ENCODE assay signal across 11 cellular contexts in the genomic region with DNA sequence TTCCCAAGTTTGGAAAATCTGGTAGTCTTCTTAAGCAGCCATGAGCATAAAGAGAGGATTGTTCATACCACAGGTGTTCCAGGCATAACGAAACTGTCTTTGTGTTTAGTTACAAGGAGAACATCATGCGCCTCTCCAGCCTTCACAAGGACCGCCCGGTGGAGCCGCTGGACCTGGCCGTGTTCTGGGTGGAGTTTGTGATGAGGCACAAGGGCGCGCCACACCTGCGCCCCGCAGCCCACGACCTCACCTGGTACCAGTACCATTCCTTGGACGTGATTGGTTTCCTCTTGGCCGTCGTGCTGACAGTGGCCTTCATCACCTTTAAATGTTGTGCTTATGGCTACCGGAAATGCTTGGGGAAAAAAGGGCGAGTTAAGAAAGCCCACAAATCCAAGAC. TPM values are rescaled to one million over a fixed set of nuclear protein-coding genes. Genes with fewer than 3 reads are reported as not detected.
"Had no signal": no experiment of that assay in that cellular context is flagged by ENCODE, and none has a peak within 500 bp of the region (broad histone marks: within the 10 kb centered on the region; RNA-seq: fewer than 3 reads in every experiment).

No MANE protein-coding gene starts in this region.

- H3K4me3 ChIP-seq: GM23248, GM23338, HAP-1 had no signal

- H3K36me3 ChIP-seq: HAP-1 had no signal

- FAIRE-seq: H1, H54 had no signal

- DNase-seq: GM23248, GOT3, H7, H9, HCEC 1CT, HFFc6 had no signal

RNA-seq across cellular contexts. Expression of a gene that starts 6.0 kb away (rescaled TPM):
- total RNA-seq: GM23248, GM23338, H1, H7, H9, HFFc6 had no signal

RNA-seq across cellular contexts. Expression of a gene that starts 12.1 kb away (rescaled TPM):
- total RNA-seq: GM23248, GM23338, H1, H7, H9, HFFc6 had no signal

RNA-seq across cellular contexts. Expression of a gene that starts 43.3 kb away (rescaled TPM):
- total RNA-seq: GM23248, GM23338, H1, H4, H7, H9, HFFc6 had no signal

RNA-seq across cellular contexts. Expression of a gene that starts 53.6 kb away (rescaled TPM):
- total RNA-seq: GM23248, GM23338, H1, H7, H9, HFFc6 had no signal

RNA-seq across cellular contexts. Expression of a gene that starts 59.4 kb away (rescaled TPM):
- total RNA-seq: GM23248, GM23338, H1, H4, H7, H9, HFFc6 had no signal
